Comparison of ENCODE assay signal across 8 cellular contexts in the genomic region with DNA sequence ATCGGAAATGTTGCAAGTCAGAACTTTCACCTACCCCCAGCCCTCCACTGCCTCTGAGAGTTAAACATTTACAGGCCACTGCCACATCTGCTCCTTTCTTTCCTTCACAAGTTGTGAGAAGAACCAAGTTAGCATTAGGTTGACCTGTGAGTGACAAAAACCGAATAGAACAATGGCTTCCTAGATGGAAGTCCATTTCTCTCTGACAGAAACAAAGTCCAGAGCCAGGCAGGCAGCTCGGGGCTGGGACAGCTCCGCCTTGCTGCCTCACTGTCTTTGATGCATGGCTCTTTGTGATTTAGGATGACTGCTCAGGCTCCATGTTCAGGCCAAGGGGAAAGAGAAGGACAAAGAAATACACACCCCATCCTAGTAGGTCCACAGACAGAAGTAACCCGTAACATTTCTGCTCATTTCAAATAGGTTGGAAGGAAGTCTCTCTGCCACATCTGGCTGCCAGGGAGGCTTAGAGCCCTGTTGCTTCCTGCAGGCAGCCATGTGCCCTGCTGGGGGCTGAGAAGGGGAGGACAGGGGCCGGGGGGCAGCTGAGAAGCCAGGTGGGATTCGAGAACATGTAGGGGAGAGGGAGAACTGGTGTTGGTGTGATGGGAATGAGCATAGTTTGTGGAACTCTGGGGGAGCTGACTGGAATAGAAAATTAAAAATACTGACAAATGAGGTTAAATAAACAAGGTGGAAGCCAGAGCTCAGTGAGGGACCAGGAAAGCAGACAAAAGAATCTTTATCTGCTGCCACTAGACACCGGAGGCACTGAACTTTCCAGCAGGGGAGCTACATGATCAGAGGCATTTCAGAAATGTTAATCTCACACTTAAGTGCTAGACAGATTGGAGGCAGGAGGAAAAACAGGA. TPM values are rescaled to one million over a fixed set of nuclear protein-coding genes. Genes with fewer than 3 reads are reported as not detected.
DNase-seq lines count a peak whose midpoint lies in the region; ATAC-seq and TF ChIP-seq lines count a peak whose summit lies in the region.

No MANE protein-coding gene starts in this region.

- POLR2A ChIA-PET in CD8-positive, alpha-beta T cell (lab: Charles Lee) = no interaction called here
- POLR2A ChIA-PET in activated CD8-positive, alpha-beta T cell treated with anti-CD3 and anti-CD28 coated beads for 36 hours (lab: Charles Lee) = interaction anchor here (0.9 to 11.6 kb wide), 6 partner anchors 10 to 56 kb away, joined by 3 to 198 read pairs (median 6); partner anchors contain the start of genes FLOT1 and IER3

- no peaks in the 10 kb centered on the region for H3K9me3 ChIP-seq in CD8-positive, alpha-beta T cell (ENCODE audit: low read length)

- no peak overlapping the region for H3K27ac Mint-ChIP-seq in CD8-positive, alpha-beta T cell
- H3K27ac Mint-ChIP-seq in HFFc6 = peak overlapping the region; percentile 70
- peak overlapping the region; percentile 85 for H3K27ac Mint-ChIP-seq in activated CD8-positive, alpha-beta T cell treated with anti-CD3 and anti-CD28 coated beads for 36 hours

- no peaks in the 10 kb centered on the region for H3K36me3 ChIP-seq in CD8-positive, alpha-beta T cell (ENCODE audit: insufficient read depth, low read length)

- H3K4me3 ChIP-seq in CD8-positive, alpha-beta T cell (ENCODE audit: low read depth, low read length) = no peak overlapping the region

- no peak overlapping the region for H3K27ac ChIP-seq in CD8-positive, alpha-beta T cell (ENCODE audit: low read depth, low read length)

- peaks cover 42% of the 10 kb centered on the region for H3K4me1 Mint-ChIP-seq in CD8-positive, alpha-beta T cell (ENCODE audit: low read depth)
- H3K4me1 Mint-ChIP-seq in HFFc6 (ENCODE audit: low read depth) = peaks cover 82% of the 10 kb centered on the region
- H3K4me1 Mint-ChIP-seq in activated CD8-positive, alpha-beta T cell treated with anti-CD3 and anti-CD28 coated beads for 36 hours (ENCODE audit: low read depth) = peaks cover 68% of the 10 kb centered on the region
- peaks cover 53% of the 10 kb centered on the region for H3K4me1 Mint-ChIP-seq in activated T-cell treated with anti-CD3 and anti-CD28 coated beads, Interleukin-2, amount 50 U/mL, for 4 hours (ENCODE audit: low read depth)

- DNase-seq in CD8-positive, alpha-beta T cell = no peak
- DNase-seq in HFFc6 (no peak), iris pigment epithelial cell (ENCODE audit: low read depth) (peak; percentile 84)
- DNase-seq in activated CD8-positive, alpha-beta T cell treated with anti-CD3 and anti-CD28 coated beads for 36 hours = no peak
- no peak for DNase-seq in stimulated activated CD4-positive, alpha-beta T cell treated with anti-CD3 and anti-CD28 coated beads, Interleukin-2, amount 100 ng/mL, for 48 hours
- no peak for DNase-seq in activated T-cell treated with anti-CD3 and anti-CD28 coated beads, Interleukin-2, amount 50 U/mL, for 4 hours

- no peaks in the 10 kb centered on the region for H3K9me3 Mint-ChIP-seq in CD8-positive, alpha-beta T cell
- H3K9me3 Mint-ChIP-seq in HFFc6 = no peaks in the 10 kb centered on the region
- peaks cover 4% of the 10 kb centered on the region for H3K9me3 Mint-ChIP-seq in activated CD8-positive, alpha-beta T cell treated with anti-CD3 and anti-CD28 coated beads for 36 hours
- no peaks in the 10 kb centered on the region for H3K9me3 Mint-ChIP-seq in activated T-cell treated with anti-CD3 and anti-CD28 coated beads, Interleukin-2, amount 50 U/mL, for 4 hours

- H3K4me3 Mint-ChIP-seq in CD8-positive, alpha-beta T cell = peak overlapping the region; percentile 50
- 0 out of 2 replicates have a peak overlapping the region, but pooled peaks have one; percentile 4 for H3K4me3 Mint-ChIP-seq in HFFc6
- H3K4me3 Mint-ChIP-seq in activated CD8-positive, alpha-beta T cell treated with anti-CD3 and anti-CD28 coated beads for 36 hours = peak overlapping the region; percentile 15
- no peak overlapping the region for H3K4me3 Mint-ChIP-seq in activated T-cell treated with anti-CD3 and anti-CD28 coated beads, Interleukin-2, amount 50 U/mL, for 4 hours

- TF ChIP-seq CTCF in CD8-positive, alpha-beta T cell (IDR thresholded peaks at IDR 0.05) = no peak
- peak; percentile 28; the same call in 1 of the 2 replicates for TF ChIP-seq CTCF in HFFc6 (IDR thresholded peaks at IDR 0.05)
- TF ChIP-seq CTCF in activated CD8-positive, alpha-beta T cell treated with anti-CD3 and anti-CD28 coated beads for 36 hours (IDR thresholded peaks at IDR 0.05) = no peak

- ATAC-seq in CD8-positive, alpha-beta T cell = no peak
- no peak for ATAC-seq in activated CD8-positive, alpha-beta T cell treated with anti-CD3 and anti-CD28 coated beads for 36 hours
- ATAC-seq in GM19023 (IDR thresholded peaks at IDR 0.05; ENCODE audit: unreplicated experiment) (no peak), GM19035 (IDR thresholded peaks at IDR 0.05; ENCODE audit: unreplicated experiment) (no peak)
- ATAC-seq in activated T-cell treated with anti-CD3 and anti-CD28 coated beads, Interleukin-2, amount 50 U/mL, for 4 hours = no peak

- no peaks in the 10 kb centered on the region for H3K36me3 Mint-ChIP-seq in CD8-positive, alpha-beta T cell
- H3K36me3 Mint-ChIP-seq in HFFc6 (ENCODE audit: low read depth) = no peaks in the 10 kb centered on the region
- H3K36me3 Mint-ChIP-seq in activated CD8-positive, alpha-beta T cell treated with anti-CD3 and anti-CD28 coated beads for 36 hours (ENCODE audit: low read depth) = peaks cover 11% of the 10 kb centered on the region
- H3K36me3 Mint-ChIP-seq in activated T-cell treated with anti-CD3 and anti-CD28 coated beads, Interleukin-2, amount 50 U/mL, for 4 hours (ENCODE audit: insufficient read depth) = no peaks in the 10 kb centered on the region

- intact Hi-C loops in CD8-positive, alpha-beta T cell (cut with DNase I, micrococcal nuclease) = no loop called here
- intact Hi-C loops in activated CD8-positive, alpha-beta T cell treated with anti-CD3 and anti-CD28 coated beads for 36 hours (cut with micrococcal nuclease) = no loop called here

- H3K4me1 ChIP-seq in CD8-positive, alpha-beta T cell (ENCODE audit: insufficient read depth, low read length) = peaks cover 33% of the 10 kb centered on the region

- H3K27me3 ChIP-seq in CD8-positive, alpha-beta T cell (ENCODE audit: insufficient read depth, low read length) = no peaks in the 10 kb centered on the region

- no peaks in the 10 kb centered on the region for H3K27me3 Mint-ChIP-seq in CD8-positive, alpha-beta T cell (ENCODE audit: low read depth)
- H3K27me3 Mint-ChIP-seq in HFFc6 (ENCODE audit: insufficient read depth) = peaks cover 2% of the 10 kb centered on the region; the same call in 1 of the 2 replicates
- H3K27me3 Mint-ChIP-seq in activated CD8-positive, alpha-beta T cell treated with anti-CD3 and anti-CD28 coated beads for 36 hours = no peaks in the 10 kb centered on the region
- H3K27me3 Mint-ChIP-seq in activated T-cell treated with anti-CD3 and anti-CD28 coated beads, Interleukin-2, amount 50 U/mL, for 4 hours (ENCODE audit: low read depth) = peaks cover 2% of the 10 kb centered on the region

- CTCF ChIA-PET in CD8-positive, alpha-beta T cell (lab: Charles Lee) = interaction anchor here (0.7 to 1.6 kb wide), 3 partner anchors 58 to 113 kb away, joined by 3 to 5 read pairs (median 3); no protein-coding TSS in a partner anchor
- CTCF ChIA-PET in activated CD8-positive, alpha-beta T cell treated with anti-CD3 and anti-CD28 coated beads for 36 hours (lab: Charles Lee) = interaction anchor here (1.2 to 2.5 kb wide), 5 partner anchors 24 to 64 kb away, joined by 3 to 8 read pairs (median 6); no protein-coding TSS in a partner anchor

RNA-seq across cellular contexts. Expression of gene IER3, which starts 19.5 kb away (rescaled TPM):
- 1 to 10 TPM; 9.7 to 9.9 TPM for total RNA-seq in CD8-positive, alpha-beta T cell
- 10 to 100 TPM; 38.1 to 62.4 (median 60.2) TPM for total RNA-seq in HFFc6 (2021; fragmentation: NEBNext Ultra II Directional; extraction: Animal tissue kit (Norgen Biotek cat#: 25700))
- 100 to 1,000 TPM; 375 to 386 TPM for total RNA-seq in activated CD8-positive, alpha-beta T cell treated with anti-CD3 and anti-CD28 coated beads for 36 hours
- 100 to 1,000 TPM; 519 to 552 (median 531) TPM for total RNA-seq in activated T-cell treated with anti-CD3 and anti-CD28 coated beads, Interleukin-2, amount 50 U/mL, for 4 hours

RNA-seq across cellular contexts. Expression of gene FLOT1, which starts 21.4 kb away (rescaled TPM):
- 10 to 100 TPM; 27.5 to 27.8 TPM for total RNA-seq in CD8-positive, alpha-beta T cell
- 100 to 1,000 TPM; 218 to 286 (median 236) TPM for total RNA-seq in HFFc6 (2021; fragmentation: NEBNext Ultra II Directional; extraction: Animal tissue kit (Norgen Biotek cat#: 25700))
- total RNA-seq in activated CD8-positive, alpha-beta T cell treated with anti-CD3 and anti-CD28 coated beads for 36 hours = 100 to 1,000 TPM; 135 TPM
- total RNA-seq in activated T-cell treated with anti-CD3 and anti-CD28 coated beads, Interleukin-2, amount 50 U/mL, for 4 hours = 10 to 100 TPM; 93.0 to 98.1 (median 95.0) TPM

RNA-seq across cellular contexts. Expression of gene TUBB, which starts 43.7 kb away (rescaled TPM):
- 10 to 100 TPM; 61.3 to 63.1 TPM for total RNA-seq in CD8-positive, alpha-beta T cell
- total RNA-seq in HFFc6 (2021; fragmentation: NEBNext Ultra II Directional; extraction: Animal tissue kit (Norgen Biotek cat#: 25700)) = 1,000 to 10,000 TPM; 1,052 to 1,712 (median 1,589) TPM
- 1,000 to 10,000 TPM; 1,556 to 1,579 TPM for total RNA-seq in activated CD8-positive, alpha-beta T cell treated with anti-CD3 and anti-CD28 coated beads for 36 hours
- 1,000 to 10,000 TPM; 1,153 to 1,485 (median 1,301) TPM for total RNA-seq in activated T-cell treated with anti-CD3 and anti-CD28 coated beads, Interleukin-2, amount 50 U/mL, for 4 hours

RNA-seq across cellular contexts. Expression of gene MDC1, which starts 46.8 kb away (rescaled TPM):
- total RNA-seq in CD8-positive, alpha-beta T cell = 10 to 100 TPM; 38.9 to 48.8 TPM
- 10 to 100 TPM; 18.4 to 31.9 (median 28.1) TPM for total RNA-seq in HFFc6 (2021; fragmentation: NEBNext Ultra II Directional; extraction: Animal tissue kit (Norgen Biotek cat#: 25700))
- 10 to 100 TPM; 80.4 to 90.7 TPM for total RNA-seq in activated CD8-positive, alpha-beta T cell treated with anti-CD3 and anti-CD28 coated beads for 36 hours
- 10 to 100 TPM; 65.4 to 69.5 (median 65.8) TPM for total RNA-seq in activated T-cell treated with anti-CD3 and anti-CD28 coated beads, Interleukin-2, amount 50 U/mL, for 4 hours

Comparison
In these comparisons a context has a peak if more than half of its experiments do, and no peak if none do; other contexts are left out.
1. RNA of gene IER3, which starts 19.5 kb away (total RNA-seq): 519 to 552 TPM in activated T-cell treated with anti-CD3 and anti-CD28 coated beads, Interleukin-2, amount 50 U/mL, for 4 hours and 375 to 386 TPM in activated CD8-positive, alpha-beta T cell treated with anti-CD3 and anti-CD28 coated beads for 36 hours; 38.1 to 62.4 TPM in HFFc6 and 9.7 to 9.9 TPM in CD8-positive, alpha-beta T cell; every median in the first group is over 4 times any median in the second.
2. RNA of gene TUBB, which starts 43.7 kb away (total RNA-seq): 1,052 to 1,712 TPM in HFFc6, 1,556 to 1,579 TPM in activated CD8-positive, alpha-beta T cell treated with anti-CD3 and anti-CD28 coated beads for 36 hours and 1,153 to 1,485 TPM in activated T-cell treated with anti-CD3 and anti-CD28 coated beads, Interleukin-2, amount 50 U/mL, for 4 hours; 61.3 to 63.1 TPM in CD8-positive, alpha-beta T cell; every median in the first group is over 10 times any median in the second.